In the genomic region with DNA sequence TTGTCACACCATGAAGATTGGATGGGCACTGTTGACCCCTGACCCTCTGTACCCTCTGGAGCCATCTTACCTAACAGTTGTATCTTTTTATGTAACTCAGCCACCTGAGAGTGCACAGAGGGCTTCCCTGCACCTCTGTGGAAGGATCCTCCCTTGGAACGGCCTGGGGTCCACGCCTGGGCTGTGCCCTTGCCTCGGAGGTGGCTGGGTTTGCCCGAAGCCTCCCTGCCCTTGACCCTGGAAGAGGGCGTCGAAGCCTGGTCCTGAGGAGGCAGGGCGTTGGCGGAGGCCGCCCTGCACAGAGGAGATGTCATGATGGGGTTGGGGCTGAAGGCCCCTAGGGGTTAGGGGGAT, we compare ENCODE assay signal across 9 cellular contexts. TPM values are rescaled to one million over a fixed set of nuclear protein-coding genes. Genes with fewer than 3 reads are reported as not detected.
DNase-seq lines count a peak whose midpoint lies in the region; ATAC-seq and TF ChIP-seq lines count a peak whose summit lies in the region.
"Had no signal": no experiment of that assay in that cellular context is flagged by ENCODE, and none has a peak within 500 bp of the region (broad histone marks: within the 10 kb centered on the region; RNA-seq: fewer than 3 reads in every experiment).

No MANE protein-coding gene starts in this region.

- TF ChIP-seq EP300 in esophagus muscularis mucosa (IDR thresholded peaks at IDR 0.05), result no peak

- no peak for ATAC-seq in stimulated activated naive CD8-positive, alpha-beta T cell treated with anti-CD3 and anti-CD28 coated beads, Interleukin-15, Interleukin-2, amounts not matched to agents 100 U/mL and 50 U/mL, for 24 hours
- ATAC-seq in gastrocnemius medialis, result no peak

- peak overlapping the region; percentile 100 for H3K4me3 Mint-ChIP-seq in stimulated activated naive CD8-positive, alpha-beta T cell treated with anti-CD3 and anti-CD28 coated beads, Interleukin-15, Interleukin-2, amounts not matched to agents 100 ng/mL and 50 ng/mL, for 24 hours

- no TSS peak for BruUV-seq in OCI-LY7 (replicated peaks; lab: Mats Ljungman, UMichigan)

- TF ChIP-seq POLR2A in esophagus muscularis mucosa (IDR thresholded peaks at IDR 0.05; ENCODE audit: low read depth) (no peak), gastrocnemius medialis (IDR thresholded peaks at IDR 0.05) (no peak)

- peaks cover 24% of the 10 kb centered on the region for H3K4me1 ChIP-seq in OCI-LY7 (ENCODE audit: insufficient read depth, low read length, poor library complexity, severe bottlenecking)
- peaks cover 17 to 27% (median 20%) of the 10 kb centered on the region in 4 donors for H3K4me1 ChIP-seq in esophagus muscularis mucosa
- H3K4me1 ChIP-seq in gastrocnemius medialis, result peaks cover 14% of the 10 kb centered on the region in 2 donors

- peak overlapping the region; percentile 100 for H3K27ac Mint-ChIP-seq in stimulated activated naive CD8-positive, alpha-beta T cell treated with anti-CD3 and anti-CD28 coated beads, Interleukin-15, Interleukin-2, amounts not matched to agents 100 ng/mL and 50 ng/mL, for 24 hours

- H3K27me3 ChIP-seq in esophagus muscularis mucosa (no peaks in the 10 kb centered on the region), gastrocnemius medialis (no peaks in the 10 kb centered on the region)

- peak overlapping the region; percentile 91 for H2AFZ ChIP-seq in OCI-LY7 (ENCODE audit: low read length)

- POLR2A ChIA-PET in OCI-LY7 (lab: Charles Lee), result interaction anchor here (1.4 kb wide), 1 partner anchor 54 kb away, joined by 3 read pairs; no protein-coding TSS in a partner anchor

- no CpG with 5 or more reads among the region's 9 CpGs for WGBS in esophagus muscularis mucosa

- H4K20me1 ChIP-seq in OCI-LY7 (ENCODE audit: insufficient read depth, low read length), result no peaks in the 10 kb centered on the region

- peaks cover 25% of the 10 kb centered on the region for H3K36me3 Mint-ChIP-seq in stimulated activated naive CD8-positive, alpha-beta T cell treated with anti-CD3 and anti-CD28 coated beads, Interleukin-15, Interleukin-2, amounts not matched to agents 100 ng/mL and 50 ng/mL, for 24 hours (ENCODE audit: low read depth)

- no peaks in the 10 kb centered on the region for H3K9me2 ChIP-seq in OCI-LY7 (ENCODE audit: insufficient read depth, low read length)

- H3K9me3 ChIP-seq in OCI-LY7 (ENCODE audit: low read length) (no peaks in the 10 kb centered on the region), esophagus muscularis mucosa (no peaks in the 10 kb centered on the region), gastrocnemius medialis (no peaks in the 10 kb centered on the region)

- no peak for DNase-seq in stimulated activated naive CD8-positive, alpha-beta T cell treated with anti-CD3 and anti-CD28 coated beads, Interleukin-15, Interleukin-2, amounts not matched to agents 100 U/mL and 50 U/mL, for 24 hours
- DNase-seq in OCI-LY7 (ENCODE audit: low spot score) (no peak), esophagus muscularis mucosa (ENCODE audit: extremely low spot score) (no peak), gastrocnemius medialis (no peak), OCI-M1 (lab: John Stamatoyannopoulos, UW) (no peak), NCI-H226 (no peak), NCI-H82 treated with DMSO at 0.1 percent for 48 hours (lab: John Stamatoyannopoulos, UW; ENCODE audit: unreplicated experiment) (no peak)

- in situ Hi-C loops in gastrocnemius medialis (cut with MboI; ENCODE audit: low sequenced_read_pairs in 4 of 4), result loop anchor here in 1 of 4 donors (5.0 kb wide), 1 partner anchor 57 kb away; no protein-coding TSS in a partner anchor

- peak overlapping the region; percentile 96 for H3K4me2 ChIP-seq in OCI-LY7 (ENCODE audit: low read length)

- H3K36me3 ChIP-seq in OCI-LY7 (ENCODE audit: insufficient read depth, low read length), result peaks cover 31% of the 10 kb centered on the region
- peaks cover 25 to 33% (median 31%) of the 10 kb centered on the region in 4 donors for H3K36me3 ChIP-seq in esophagus muscularis mucosa
- peaks cover 0 to 28% of the 10 kb centered on the region in 2 donors for H3K36me3 ChIP-seq in gastrocnemius medialis

- TF ChIP-seq CTCF in OCI-LY7 (conservative IDR thresholded peaks at IDR 0.05; ENCODE audit: low read length) (no peak), esophagus muscularis mucosa (IDR thresholded peaks at IDR 0.05) (no peak), gastrocnemius medialis (IDR thresholded peaks at IDR 0.05 in 4 of 5, conservative IDR thresholded peaks at IDR 0.05 in 1 of 5) (no peak)

- H3K27me3 Mint-ChIP-seq in stimulated activated naive CD8-positive, alpha-beta T cell treated with anti-CD3 and anti-CD28 coated beads, Interleukin-15, Interleukin-2, amounts not matched to agents 100 ng/mL and 50 ng/mL, for 24 hours, result no peaks in the 10 kb centered on the region

- peaks cover 28% of the 10 kb centered on the region for H3K4me1 Mint-ChIP-seq in stimulated activated naive CD8-positive, alpha-beta T cell treated with anti-CD3 and anti-CD28 coated beads, Interleukin-15, Interleukin-2, amounts not matched to agents 100 ng/mL and 50 ng/mL, for 24 hours (ENCODE audit: low read depth)

- peak overlapping the region; percentile 92 for H3K4me3 ChIP-seq in OCI-LY7 (ENCODE audit: low read depth, low read length, poor library complexity, severe bottlenecking)
- peak overlapping the region; percentile 70 to 90 (median 76) for H3K4me3 ChIP-seq in esophagus muscularis mucosa
- peak overlapping the region; percentile 71 to 78 (median 74) for H3K4me3 ChIP-seq in gastrocnemius medialis

- peaks cover 14% of the 10 kb centered on the region; the same call in 1 of the 2 replicates for H3K79me2 ChIP-seq in OCI-LY7 (ENCODE audit: insufficient read depth, low read depth, low read length)

- no peak overlapping the region for H3K27ac ChIP-seq in OCI-LY7 (ENCODE audit: low read depth, low read length, poor library complexity, severe bottlenecking)
- peak overlapping the region; percentile 74 to 84 (median 80) for H3K27ac ChIP-seq in esophagus muscularis mucosa (replicated peaks in 1 of 4)
- peak overlapping the region; percentile 65 to 85 (median 76) for H3K27ac ChIP-seq in gastrocnemius medialis

- intact Hi-C loops in OCI-LY7 (cut with micrococcal nuclease; ENCODE audit: unreplicated experiment) (loop anchor here (1.0 to 5.0 kb wide), 2 partner anchors 53 to 142 kb away; no protein-coding TSS in a partner anchor), esophagus muscularis mucosa (cut with DNase I) (loop anchor here (5.0 to 10.0 kb wide), 2 partner anchors 52 to 70 kb away; partner anchors contain the start of genes EPOR and ZNF653), gastrocnemius medialis (cut with DNase I; ENCODE audit: low total_unique reads) (loop anchor here (1.0 to 2.0 kb wide), 5 partner anchors 53 to 163 kb away; partner anchors contain the start of genes ECSIT, ELOF1, ZNF627 and ZNF653)

- no peaks in the 10 kb centered on the region for H3K9me3 Mint-ChIP-seq in stimulated activated naive CD8-positive, alpha-beta T cell treated with anti-CD3 and anti-CD28 coated beads, Interleukin-15, Interleukin-2, amounts not matched to agents 100 ng/mL and 50 ng/mL, for 24 hours

- CTCF ChIA-PET in OCI-LY7 (lab: Charles Lee; ENCODE audit: unreplicated experiment), result interaction anchor here (0.6 kb wide), 1 partner anchor 53 kb away, joined by 3 read pairs; no protein-coding TSS in a partner anchor

RNA-seq across cellular contexts. Expression of gene ODAD3, which starts 0.2 kb away (rescaled TPM):
- 0.28 and 0.57 TPM in 2 replicates for total RNA-seq in OCI-LY7 (2014; rRNA removed; shearing (Covaris generic))
- total RNA-seq in OCI-LY7 (2022) (0.79 and 1.2 TPM in 2 replicates), esophagus muscularis mucosa (under 1 TPM in 2 of 4 donors, not detected in 2; 0.39 to 0.83 TPM), gastrocnemius medialis (not detected)

RNA-seq across cellular contexts. Expression of gene PRKCSH, which starts 0.8 kb away (rescaled TPM):
- 61.8 and 95.6 TPM in 2 replicates for total RNA-seq in OCI-LY7 (2014; rRNA removed; shearing (Covaris generic))
- total RNA-seq in OCI-LY7 (2022) (271 and 297 TPM in 2 replicates), esophagus muscularis mucosa (100 to 1,000 TPM in 2 of 4 donors, 10 to 100 TPM in 2; 81.0 to 141 (median 98.7) TPM), gastrocnemius medialis (10 to 100 TPM; 31.6 to 54.2 (median 50.6) TPM)

RNA-seq across cellular contexts. Expression of gene RGL3, which starts 15.6 kb away (rescaled TPM):
- total RNA-seq in OCI-LY7 (2014; rRNA removed; shearing (Covaris generic)), result 0.41 TPM in 1 of 2 replicates, not detected in the other
- total RNA-seq in OCI-LY7 (2022) (0.49 and 0.61 TPM in 2 replicates), esophagus muscularis mucosa (1 to 10 TPM; 1.2 to 7.9 (median 2.0) TPM), gastrocnemius medialis (1 to 10 TPM in 2 of 4 donors, under 1 TPM in 2; 0.33 to 7.0 (median 1.3) TPM)

RNA-seq across cellular contexts. Expression of gene ELAVL3, which starts 46.2 kb away (rescaled TPM):
- 0.95 TPM in 1 of 2 replicates, not detected in the other for total RNA-seq in OCI-LY7 (2014; rRNA removed; shearing (Covaris generic))
- 0.30 TPM in 1 of 2 replicates, not detected in the other for total RNA-seq in OCI-LY7 (2022)
- under 1 TPM; under 0.01 to 0.69 (median 0.31) TPM for total RNA-seq in esophagus muscularis mucosa
- total RNA-seq in gastrocnemius medialis, result not detected
- total RNA-seq: renal cortical epithelial cell had no signal

RNA-seq across cellular contexts. Expression of gene EPOR, which starts 50.6 kb away (rescaled TPM):
- 9.9 and 19.6 TPM in 2 replicates for total RNA-seq in OCI-LY7 (2014; rRNA removed; shearing (Covaris generic))
- 11.3 and 15.7 TPM in 2 replicates for total RNA-seq in OCI-LY7 (2022)
- total RNA-seq in esophagus muscularis mucosa, result 1 to 10 TPM in 3 of 4 donors, under 1 TPM in 1; 0.99 to 5.2 (median 4.4) TPM
- total RNA-seq in gastrocnemius medialis, result 1 to 10 TPM; 1.3 to 6.0 (median 2.2) TPM
